ENCODE assay signal across 8 cellular contexts in the genomic region with DNA sequence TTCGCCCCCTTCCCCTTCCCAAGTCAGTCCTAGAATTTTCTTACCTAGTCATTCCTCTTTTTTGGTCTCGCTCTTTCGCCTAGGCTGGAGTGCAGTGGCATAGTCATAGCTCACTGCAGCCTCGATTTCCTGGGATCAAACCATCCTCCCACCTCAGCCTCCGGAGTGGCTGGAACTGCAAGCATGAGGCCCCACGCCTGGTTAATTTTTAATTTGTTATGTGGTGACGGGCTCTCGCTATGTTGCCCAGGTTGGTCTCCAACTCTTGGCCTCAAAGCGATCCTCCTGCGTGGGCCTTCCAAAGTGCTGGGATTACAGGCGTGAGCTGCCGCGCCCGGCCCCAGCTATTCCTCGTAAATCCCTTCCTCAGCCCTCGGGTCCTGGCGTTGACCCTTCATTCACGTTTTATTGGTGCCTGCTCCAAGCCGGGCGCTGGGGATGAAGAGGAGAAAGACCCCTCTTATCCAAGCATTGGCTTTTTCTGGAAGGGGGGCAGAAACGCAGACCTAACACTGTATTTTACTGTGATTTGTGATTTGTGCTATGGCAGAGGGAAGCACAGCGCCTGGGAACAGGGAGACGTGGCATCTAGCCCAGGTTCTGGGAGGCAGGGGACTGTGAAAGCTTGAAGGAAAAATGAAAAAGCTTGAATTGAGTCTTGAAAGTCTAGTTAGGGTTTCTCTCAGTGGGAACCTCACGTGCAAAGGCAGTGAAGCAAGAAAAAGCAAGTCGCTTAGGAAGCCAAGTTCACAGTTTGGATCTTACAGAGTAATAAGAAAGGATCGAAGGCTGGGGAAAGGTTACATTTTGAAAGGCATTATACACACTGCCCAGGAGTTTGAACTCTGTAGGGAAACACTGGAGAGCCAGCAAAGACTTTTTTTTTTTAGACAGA. TPM values are rescaled to one million over a fixed set of nuclear protein-coding genes. Genes with fewer than 3 reads are reported as not detected.
A peak's percentile ranks its signal among the peaks of the same experiment; 100 is the strongest.
DNase-seq lines count a peak whose midpoint lies in the region; ATAC-seq and TF ChIP-seq lines count a peak whose summit lies in the region.

No MANE protein-coding gene starts in this region.

- no peaks in the 10 kb centered on the region for H3K9me2 ChIP-seq in OCI-LY1 (ENCODE audit: low read depth, low read length)

- TF ChIP-seq CTCF in A673 (conservative IDR thresholded peaks at IDR 0.05; ENCODE audit: low read depth, low read length) (no peak), OCI-LY1 (IDR thresholded peaks at IDR 0.05; ENCODE audit: low read length) (no peak), ovary (IDR thresholded peaks at IDR 0.05) (no peak)

- peak overlapping the region; percentile 77 for H3K9ac ChIP-seq in OCI-LY1 (ENCODE audit: low read length)

- H2AFZ ChIP-seq in OCI-LY1 (ENCODE audit: low read length): no peak overlapping the region

- CTCF ChIA-PET in A673 (lab: Charles Lee): interaction anchor here (0.7 to 1.4 kb wide), 5 partner anchors 26 to 75 kb away, joined by 4 to 7 read pairs (median 5); no protein-coding TSS in a partner anchor

- 5 to 6% (median 5%) methylated on average over 26 of the region's 26 CpGs for WGBS in ovary, 3 donors

- H3K27ac ChIP-seq in A673 (ENCODE audit: low read depth, low read length, poor library complexity, severe bottlenecking) (peak overlapping the region; percentile 58), OCI-LY1 (ENCODE audit: low read depth, low read length, poor library complexity, severe bottlenecking) (no peak overlapping the region), epithelial cell of prostate (peak overlapping the region; percentile 86), ovary (peak overlapping the region in 1 of 2 donors; percentile 85)

- H3K4me1 ChIP-seq in A673 (ENCODE audit: insufficient read depth, low read length, poor library complexity, severe bottlenecking) (peaks cover 25% of the 10 kb centered on the region), OCI-LY1 (ENCODE audit: insufficient read depth, low read length, severe bottlenecking) (peaks cover 31% of the 10 kb centered on the region), ovary (ENCODE audit: insufficient read depth) (peaks cover 12% of the 10 kb centered on the region)

- no peaks in the 10 kb centered on the region for H3K27me3 ChIP-seq in A673 (replicated peaks; ENCODE audit: insufficient read depth, low read depth, low read length, poor library complexity)
- H3K27me3 ChIP-seq in OCI-LY1 (ENCODE audit: insufficient read depth, low read length): no peaks in the 10 kb centered on the region
- H3K27me3 ChIP-seq in ovary: no peaks in the 10 kb centered on the region

- no peaks in the 10 kb centered on the region for H3F3A ChIP-seq in OCI-LY1 (ENCODE audit: insufficient read depth, low read length)

- intact Hi-C loops in A673 (cut with micrococcal nuclease; ENCODE audit: unreplicated experiment): loop anchor here (2.0 kb wide), 1 partner anchor 26 kb away; the partner anchor contains the start of gene FIS1
- intact Hi-C loops in ovary (cut with DNase I): no loop called here

- H4K20me1 ChIP-seq in OCI-LY1 (ENCODE audit: insufficient read depth, low read length): no peaks in the 10 kb centered on the region

- no peak for TF ChIP-seq EP300 in ovary (IDR thresholded peaks at IDR 0.05)

- H3K4me2 ChIP-seq in OCI-LY1 (ENCODE audit: low read length): peak overlapping the region; percentile 97

- TSS peak; percentile 83 for BruUV-seq in A673 (replicated peaks; lab: Mats Ljungman, UMichigan)

- H3K79me2 ChIP-seq in OCI-LY1 (ENCODE audit: insufficient read depth, low read length): no peaks in the 10 kb centered on the region; the same call in 1 of the 2 replicates

- no peak for DNase-seq in A673 (ENCODE audit: low spot score)
- no peak for DNase-seq in epithelial cell of prostate (ENCODE audit: low read depth, low spot score)
- no peak for DNase-seq in ovary
- no peak for DNase-seq in NCI-H2107 (lab: John Stamatoyannopoulos, UW)
- DNase-seq in NCI-H1694 (lab: John Stamatoyannopoulos, UW): no peak
- DNase-seq in NCI-H2171 (lab: John Stamatoyannopoulos, UW): no peak

- H3K9me3 ChIP-seq in A673 (ENCODE audit: low read depth, low read length, poor library complexity, severe bottlenecking) (no peaks in the 10 kb centered on the region), OCI-LY1 (ENCODE audit: low read length) (no peaks in the 10 kb centered on the region), ovary (no peaks in the 10 kb centered on the region)

- no peak for TF ChIP-seq POLR2A in ovary (IDR thresholded peaks at IDR 0.05)

- H3K4me3 ChIP-seq in A673 (ENCODE audit: low read depth, low read length, poor library complexity, severe bottlenecking) (peak overlapping the region; percentile 68), OCI-LY1 (ENCODE audit: low read depth, low read length, poor library complexity, severe bottlenecking) (peak overlapping the region; percentile 85), ovary (peak overlapping the region; percentile 86)

- H3K36me3 ChIP-seq in A673 (ENCODE audit: insufficient read depth, low read length, poor library complexity, severe bottlenecking) (peaks cover 5% of the 10 kb centered on the region), OCI-LY1 (ENCODE audit: insufficient read depth, low read length) (peaks cover 10% of the 10 kb centered on the region; the same call in 1 of the 2 replicates), ovary (no peaks in the 10 kb centered on the region)

- peak; percentile 14 for ATAC-seq in GM19395 (IDR thresholded peaks at IDR 0.05; ENCODE audit: unreplicated experiment)

- POLR2A ChIA-PET in A673 (lab: Charles Lee; ENCODE audit: low non-redundant PET): no interaction called here

RNA-seq across cellular contexts. Expression of gene ZNHIT1, which starts 0.5 kb away (rescaled TPM):
- 64.4 and 65.1 TPM in 2 replicates for total RNA-seq in A673 (2021)
- total RNA-seq in ovary: 10 to 100 TPM; 36.2 to 84.4 (median 43.5) TPM
- polyA plus RNA-seq in ovary: 10 to 100 TPM; 27.6 to 59.7 TPM

RNA-seq across cellular contexts. Expression of gene PLOD3, which starts 1.1 kb away (rescaled TPM):
- total RNA-seq in A673 (2021) (77.0 and 84.1 TPM in 2 replicates), ovary (10 to 100 TPM; 14.2 to 51.9 (median 38.5) TPM)
- 10 to 100 TPM; 27.0 to 41.5 TPM for polyA plus RNA-seq in ovary

RNA-seq across cellular contexts. Expression of gene MOGAT3, which starts 17.6 kb away (rescaled TPM):
- not detected in 2 replicates for total RNA-seq in A673 (2021)
- total RNA-seq in ovary: under 1 TPM in 1 of 7 donors, not detected in 6; 0.24 TPM
- polyA plus RNA-seq in ovary: not detected

RNA-seq across cellular contexts. Expression of gene CLDN15, which starts 19.1 kb away (rescaled TPM):
- total RNA-seq in A673 (2021) (14.7 and 16.6 TPM in 2 replicates), ovary (100 to 1,000 TPM in 1 of 7 donors, 10 to 100 TPM in 4, 1 to 10 TPM in 2; 9.0 to 225 (median 11.7) TPM)
- polyA plus RNA-seq in ovary: 10 to 100 TPM in 1 of 2 donors, 1 to 10 TPM in 1; 3.6 to 14.6 TPM

RNA-seq across cellular contexts. Expression of gene FIS1, which starts 26.4 kb away (rescaled TPM):
- 74.1 and 79.6 TPM in 2 replicates for total RNA-seq in A673 (2021)
- 100 to 1,000 TPM; 146 to 262 (median 178) TPM for total RNA-seq in ovary
- polyA plus RNA-seq in ovary: 100 to 1,000 TPM in 1 of 2 donors, 10 to 100 TPM in 1; 83.2 to 234 TPM
